21 cellular contexts compared by ENCODE assay signal in the genomic region with DNA sequence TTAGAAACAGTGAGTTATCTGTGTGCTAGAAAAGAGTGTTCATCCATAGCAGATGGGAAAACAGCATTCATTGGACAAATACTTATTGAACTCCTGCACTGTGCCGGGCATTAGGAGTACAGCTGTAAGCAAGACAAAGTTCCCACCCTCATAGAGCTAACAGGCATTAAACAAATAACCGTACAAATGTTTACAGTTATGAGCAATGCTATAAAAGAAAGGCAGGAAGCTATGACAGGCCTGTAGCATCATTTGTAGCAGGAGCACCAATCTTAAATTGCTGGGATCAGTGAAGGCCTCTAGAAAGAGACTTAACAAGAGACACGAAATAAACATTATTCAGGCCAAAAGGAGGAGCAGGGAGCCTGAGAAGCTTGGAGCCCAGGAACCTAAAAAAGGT. TPM values are rescaled to one million over a fixed set of nuclear protein-coding genes. Genes with fewer than 3 reads are reported as not detected.
"Had no signal": no experiment of that assay in that cellular context is flagged by ENCODE, and none has a peak within 500 bp of the region (broad histone marks: within the 10 kb centered on the region; RNA-seq: fewer than 3 reads in every experiment).

No MANE protein-coding gene starts in this region.

- DNase-seq: activated CD4-positive, alpha-beta T cell treated with anti-CD3 and anti-CD28 coated beads for 4 hours; activated CD8-positive, alpha-beta memory T cell treated with anti-CD3 and anti-CD28 coated beads, Interleukin-2, amount 50 U/mL, for 4 hours; activated CD8-positive, alpha-beta T cell treated with anti-CD3 and anti-CD28 coated beads, Interleukin-2, amount 10 ng/mL, durations not matched to agents 7 days and 5 days; activated gamma-delta T cell; activated T-cell treated with anti-CD3 and anti-CD28 coated beads, Interleukin-2, amount 50 U/mL, for 48 hours; effector CD8-positive, alpha-beta T cell; islet precursor cell; mammary epithelial cell; nucleus accumbens; stimulated activated naive CD8-positive, alpha-beta T cell treated with anti-CD3 and anti-CD28 coated beads, Interleukin-15, amount 100 ng/mL, for 72 hours; T-helper 1 cell; upper lobe of left lung had no signal

- H3K9me3 ChIP-seq: gastroesophageal sphincter, right atrium auricular region, upper lobe of left lung had no signal

- ATAC-seq: activated CD8-positive, alpha-beta T cell treated with anti-CD3 and anti-CD28 coated beads, Interleukin-2, amount 10 ng/mL, durations not matched to agents 7 days and 5 days; activated naive CD4-positive, alpha-beta T cell treated with anti-CD3 and anti-CD28 coated beads, Interleukin-2, amount 50 U/mL, for 72 hours; gastroesophageal sphincter; left lobe of liver; natural killer cell treated with Interleukin-12 subunit alpha and Interleukin-12 subunit beta and Interleukin-15 and Interleukin-18, amount 100 ng/mL, for 72 hours; stimulated activated naive CD8-positive, alpha-beta T cell treated with anti-CD3 and anti-CD28 coated beads, Interleukin-15, amount 100 ng/mL, for 72 hours; WTC11 had no signal

- H3K4me3 ChIP-seq: coronary artery, gastroesophageal sphincter, right atrium auricular region, skin epidermis, upper lobe of left lung had no signal

- H3K27ac ChIP-seq: coronary artery, gastroesophageal sphincter, right atrium auricular region had no signal

- H3K36me3 ChIP-seq: right atrium auricular region had no signal

- H3K27me3 ChIP-seq: gastroesophageal sphincter, right atrium auricular region, upper lobe of left lung had no signal

RNA-seq across cellular contexts. Expression of gene HSD17B2, which starts 39.4 kb away (rescaled TPM):
- total RNA-seq: activated CD8-positive, alpha-beta T cell treated with anti-CD3 and anti-CD28 coated beads, Interleukin-2, amount 10 ng/mL, durations not matched to agents 7 days and 5 days; activated naive CD4-positive, alpha-beta T cell treated with anti-CD3 and anti-CD28 coated beads, Interleukin-2, amount 50 U/mL, for 72 hours; natural killer cell treated with Interleukin-12 subunit alpha and Interleukin-12 subunit beta and Interleukin-15 and Interleukin-18, amount 100 ng/mL, for 72 hours; posterior vena cava; right atrium auricular region had no signal
